29 cellular contexts compared by ENCODE assay signal in genomic region chr15:79479616-79480015, GRCh38.
"Had no signal": no experiment of that assay in that cellular context is flagged by ENCODE, and none has a peak within 500 bp of the region (broad histone marks: within the 10 kb centered on the region; RNA-seq: fewer than 3 reads in every experiment).

No MANE protein-coding gene starts in this region.

- H3K27me3 ChIP-seq: stomach, suprapubic skin, testis, thyroid gland, tibial artery, tibial nerve, transverse colon, upper lobe of left lung, upper lobe of right lung, uterus, vagina had no signal

- H3K27ac Mint-ChIP-seq: stimulated activated effector memory CD8-positive, alpha-beta T cell treated with anti-CD3 and anti-CD28 coated beads, Interleukin-12 subunit alpha, Interleukin-12 subunit beta, amount 100 ng/mL, for 72 hours; stimulated activated memory B cell treated with anti-CD40 and anti-IgM and Interleukin-4, amounts not matched to agents 10 μg/mL and 1 μg/mL and 100 μg/mL, for 72 hours; stimulated activated naive B cell treated with anti-CD40 and anti-IgM and Interleukin-4, amounts not matched to agents 10 μg/mL and 1 μg/mL and 100 μg/mL, for 72 hours; stimulated activated naive CD8-positive, alpha-beta T cell treated with anti-CD3 and anti-CD28 coated beads, Interleukin-15, Interleukin-2, amounts not matched to agents 100 ng/mL and 50 ng/mL, for 24 hours; type B pancreatic cell had no signal

- H3K4me3 Mint-ChIP-seq: stimulated activated effector memory CD8-positive, alpha-beta T cell treated with anti-CD3 and anti-CD28 coated beads, Interleukin-12 subunit alpha, Interleukin-12 subunit beta, amount 100 ng/mL, for 72 hours; stimulated activated memory B cell treated with anti-CD40 and anti-IgM and Interleukin-4, amounts not matched to agents 10 μg/mL and 1 μg/mL and 100 μg/mL, for 72 hours; stimulated activated naive B cell treated with anti-CD40 and anti-IgM and Interleukin-4, amounts not matched to agents 10 μg/mL and 1 μg/mL and 100 μg/mL, for 72 hours; stimulated activated naive CD8-positive, alpha-beta T cell treated with anti-CD3 and anti-CD28 coated beads, Interleukin-15, amount 100 ng/mL, for 72 hours; stimulated activated naive CD8-positive, alpha-beta T cell treated with anti-CD3 and anti-CD28 coated beads, Interleukin-15, Interleukin-2, amounts not matched to agents 100 ng/mL and 50 ng/mL, for 24 hours; type B pancreatic cell had no signal

- H3K27ac ChIP-seq: stomach, suprapubic skin, testis, thoracic aorta, thyroid gland, tibial artery, tibial nerve, transverse colon, upper lobe of left lung, upper lobe of right lung, uterus, vagina had no signal

- H3K36me3 Mint-ChIP-seq: stimulated activated effector memory CD8-positive, alpha-beta T cell treated with anti-CD3 and anti-CD28 coated beads, Interleukin-12 subunit alpha, Interleukin-12 subunit beta, amount 100 ng/mL, for 72 hours; stimulated activated memory B cell treated with anti-CD40 and anti-IgM and Interleukin-4, amounts not matched to agents 10 μg/mL and 1 μg/mL and 100 μg/mL, for 72 hours; stimulated activated naive B cell treated with anti-CD40 and anti-IgM and Interleukin-4, amounts not matched to agents 10 μg/mL and 1 μg/mL and 100 μg/mL, for 72 hours; type B pancreatic cell had no signal

- H3K9me3 Mint-ChIP-seq: stimulated activated effector memory CD8-positive, alpha-beta T cell treated with anti-CD3 and anti-CD28 coated beads, Interleukin-12 subunit alpha, Interleukin-12 subunit beta, amount 100 ng/mL, for 72 hours; stimulated activated naive CD8-positive, alpha-beta T cell treated with anti-CD3 and anti-CD28 coated beads, Interleukin-15, Interleukin-2, amounts not matched to agents 100 ng/mL and 50 ng/mL, for 24 hours; type B pancreatic cell had no signal

- FAIRE-seq: urothelium cell line had no signal

- H3K4me1 ChIP-seq: stomach, suprapubic skin, testis, thyroid gland, tibial artery, tibial nerve, transverse colon, upper lobe of left lung, upper lobe of right lung, uterus, vagina had no signal

- H3K9me3 ChIP-seq: stomach, suprapubic skin, testis, thoracic aorta, thyroid gland, tibial artery, transverse colon, upper lobe of left lung, upper lobe of right lung, uterus, vagina had no signal

- DNase-seq: stimulated activated CD4-positive, alpha-beta T cell treated with anti-CD3 and anti-CD28 coated beads, Interleukin-2, amount 100 ng/mL, for 48 hours; stimulated activated CD4-positive, alpha-beta T cell treated with anti-CD3 and anti-CD28 coated beads, Interleukin-4, amount 100 ng/mL, for 1 hour; stimulated activated CD4-positive, alpha-beta T cell treated with anti-CD3 and anti-CD28 coated beads, Interleukin-4, amount 100 ng/mL, for 24 hours; stimulated activated CD4-positive, alpha-beta T cell treated with anti-CD3 and anti-CD28 coated beads, Interleukin-4, amount 100 ng/mL, for 4 hours; stimulated activated CD8-positive, alpha-beta memory T cell treated with anti-CD3 and anti-CD28 coated beads, Interleukin-4, amount 100 ng/mL, for 48 hours; stimulated activated naive B cell treated with anti-CD40 and anti-IgM and Interleukin-4, amounts not matched to agents 10 μg/mL and 1 μg/mL and 100 μg/mL, for 72 hours; stimulated activated naive CD4-positive, alpha-beta T cell; stimulated activated naive CD4-positive, alpha-beta T cell treated with Interleukin-2 at 50 U/mL for 16 hours; stimulated activated naive CD8-positive, alpha-beta T cell treated with anti-CD3 and anti-CD28 coated beads, Interleukin-15, amount 100 ng/mL, for 72 hours; stimulated activated naive CD8-positive, alpha-beta T cell treated with anti-CD3 and anti-CD28 coated beads, Interleukin-15, Interleukin-2, amounts not matched to agents 100 U/mL and 50 U/mL, for 24 hours; stomach; substantia nigra; testis; thyroid gland; tibial artery; transverse colon; trophoblast cell; upper lobe of left lung; upper lobe of right lung; uterus had no signal

- H3K4me1 Mint-ChIP-seq: stimulated activated effector memory CD8-positive, alpha-beta T cell treated with anti-CD3 and anti-CD28 coated beads, Interleukin-12 subunit alpha, Interleukin-12 subunit beta, amount 100 ng/mL, for 72 hours; stimulated activated memory B cell treated with anti-CD40 and anti-IgM and Interleukin-4, amounts not matched to agents 10 μg/mL and 1 μg/mL and 100 μg/mL, for 72 hours; stimulated activated naive B cell treated with anti-CD40 and anti-IgM and Interleukin-4, amounts not matched to agents 10 μg/mL and 1 μg/mL and 100 μg/mL, for 72 hours had no signal

- H3K36me3 ChIP-seq: stomach, suprapubic skin, thoracic aorta, thyroid gland, tibial artery, tibial nerve, transverse colon, upper lobe of left lung, upper lobe of right lung, uterus, vagina had no signal

- H3K4me3 ChIP-seq: stomach, suprapubic skin, testis, thoracic aorta, thyroid gland, tibial artery, tibial nerve, transverse colon, upper lobe of left lung, upper lobe of right lung, uterus, vagina had no signal

- ATAC-seq: stimulated activated effector memory CD8-positive, alpha-beta T cell treated with anti-CD3 and anti-CD28 coated beads, Interleukin-12 subunit alpha, Interleukin-12 subunit beta, amount 100 ng/mL, for 72 hours; stimulated activated naive B cell treated with anti-CD40 and anti-IgM and Interleukin-4, amounts not matched to agents 10 μg/mL and 1 μg/mL and 100 μg/mL, for 72 hours; stimulated activated naive CD8-positive, alpha-beta T cell treated with anti-CD3 and anti-CD28 coated beads, Interleukin-15, amount 100 ng/mL, for 72 hours; stimulated activated naive CD8-positive, alpha-beta T cell treated with anti-CD3 and anti-CD28 coated beads, Interleukin-15, Interleukin-2, amounts not matched to agents 100 U/mL and 50 U/mL, for 24 hours; upper lobe of right lung had no signal
